Comparison of ENCODE assay signal across 22 cellular contexts in the genomic region with DNA sequence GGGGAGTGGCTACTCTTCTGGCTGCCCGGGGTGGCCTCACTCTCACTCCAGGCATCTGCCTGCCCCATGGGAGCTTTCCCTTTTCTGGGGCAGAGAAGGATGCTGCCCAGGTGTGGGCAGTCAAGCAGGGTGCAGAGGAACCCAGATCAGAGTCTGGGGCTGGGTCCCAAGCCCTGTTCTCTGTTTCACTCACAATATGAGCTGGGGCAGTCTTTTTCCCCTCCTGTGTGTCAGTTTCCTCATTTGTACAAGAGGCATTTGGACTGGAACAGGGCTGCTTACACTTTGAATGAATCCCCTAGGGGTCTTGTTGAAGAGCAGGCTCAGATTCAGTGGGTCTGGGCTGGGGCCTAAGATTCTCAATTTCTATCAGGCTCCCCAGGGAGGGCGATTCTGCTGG.
"Had no signal": no experiment of that assay in that cellular context is flagged by ENCODE, and none has a peak within 500 bp of the region (broad histone marks: within the 10 kb centered on the region; RNA-seq: fewer than 3 reads in every experiment).

No MANE protein-coding gene starts in this region.

- H3K27ac ChIP-seq: coronary artery, esophagus squamous epithelium, hepatocyte, neural progenitor cell, parathyroid adenoma, thoracic aorta, tibial nerve, upper lobe of left lung had no signal

- H3K79me2 ChIP-seq: hepatocyte, parathyroid adenoma had no signal

- H3K4me1 ChIP-seq: parathyroid adenoma had no signal

- DNase-seq: effector memory CD4-positive, alpha-beta T cell; erythroblast; esophagus squamous epithelium; foreskin melanocyte; head of caudate nucleus; kidney; mesenchymal stem cell; mucosa of descending colon; naive B cell; stimulated activated CD4-positive, alpha-beta T cell treated with anti-CD3 and anti-CD28 coated beads, Interleukin-12 subunit alpha, Interleukin-12 subunit beta, amount 100 ng/mL, for 4 hours; stimulated activated CD4-positive, alpha-beta T cell treated with anti-CD3 and anti-CD28 coated beads, Interleukin-1b, Interleukin-23, amount 100 ng/mL, for 48 hours; stimulated activated CD4-positive, alpha-beta T cell treated with anti-CD3 and anti-CD28 coated beads, Interleukin-4, amount 100 ng/mL, for 1 hour; stimulated activated CD8-positive, alpha-beta memory T cell treated with anti-CD3 and anti-CD28 coated beads, Interleukin-4, amount 100 ng/mL, for 48 hours; stimulated activated naive CD8-positive, alpha-beta T cell treated with anti-CD3 and anti-CD28 coated beads, Interleukin-15, Interleukin-2, amounts not matched to agents 100 U/mL and 50 U/mL, for 24 hours; upper lobe of left lung had no signal

- H3K27me3 ChIP-seq: esophagus squamous epithelium, hepatocyte, neural progenitor cell, tibial nerve, upper lobe of left lung had no signal

- H3K9me3 ChIP-seq: esophagus squamous epithelium, mucosa of descending colon, thoracic aorta, upper lobe of left lung had no signal

- H2AFZ ChIP-seq: hepatocyte, neural progenitor cell, parathyroid adenoma had no signal

- H3K4me3 ChIP-seq: coronary artery, esophagus squamous epithelium, hepatocyte, mucosa of descending colon, neural progenitor cell, smooth muscle cell, thoracic aorta, tibial nerve, upper lobe of left lung had no signal

- H3K36me3 ChIP-seq: neural progenitor cell had no signal

- H3K9ac ChIP-seq: neural progenitor cell, parathyroid adenoma had no signal

- H3K4me2 ChIP-seq: hepatocyte, neural progenitor cell, smooth muscle cell had no signal
